Comparison of ENCODE assay signal across 8 cellular contexts in the genomic region with DNA sequence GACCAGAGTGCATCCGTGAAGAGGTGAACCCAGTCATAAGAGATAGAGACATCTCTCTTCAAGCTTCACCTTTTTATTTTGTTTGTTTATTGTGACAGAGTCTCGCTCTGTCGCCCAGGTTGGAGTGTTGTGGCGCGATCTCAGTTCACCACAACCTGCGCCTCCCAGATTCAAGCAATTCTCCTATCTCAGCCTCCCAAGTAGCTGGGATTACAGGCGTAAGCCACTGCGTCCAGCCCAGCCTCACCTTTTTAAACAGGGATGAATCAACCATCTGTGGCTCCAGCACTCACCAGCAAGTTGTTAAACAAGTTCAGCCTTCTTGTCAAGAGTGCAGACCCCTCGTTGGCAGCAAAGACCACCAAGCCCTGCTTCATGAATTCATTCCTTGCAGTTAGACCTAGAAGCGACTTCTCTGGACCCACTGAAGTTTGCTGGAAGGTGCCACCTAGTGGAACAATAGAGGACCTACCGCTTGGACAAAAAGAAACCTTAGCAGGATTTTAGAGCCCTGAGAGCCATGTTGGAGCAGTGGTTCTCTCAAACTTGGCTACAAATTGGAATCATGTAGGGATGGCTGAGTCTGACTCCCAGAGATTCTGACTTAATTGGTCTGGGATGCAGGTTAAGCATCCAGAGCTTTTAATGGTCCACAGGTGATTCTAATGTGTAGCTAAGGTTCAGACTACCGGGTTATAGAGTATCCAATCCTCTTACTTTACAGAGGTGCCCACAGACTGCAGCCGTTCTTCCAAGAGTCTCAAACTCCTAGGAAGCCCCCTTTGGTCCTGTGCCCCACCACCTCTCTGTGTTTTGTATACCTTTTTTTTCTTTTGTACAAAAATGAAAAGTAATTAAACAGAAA. TPM values are rescaled to one million over a fixed set of nuclear protein-coding genes. Genes with fewer than 3 reads are reported as not detected.
DNase-seq lines count a peak whose midpoint lies in the region; ATAC-seq and TF ChIP-seq lines count a peak whose summit lies in the region.

No MANE protein-coding gene starts in this region.

- no peak for TF ChIP-seq POLR2A in IMR-90 (IDR thresholded peaks at IDR 0.05; ENCODE audit: low read depth, low read length)

- H2AFZ ChIP-seq in IMR-90 (replicated peaks; ENCODE audit: low read length, poor library complexity), result no peak overlapping the region
- no peak overlapping the region for H2AFZ ChIP-seq in PC-9

- H3K9me1 ChIP-seq in IMR-90 (ENCODE audit: insufficient read depth, low read length), result no peaks in the 10 kb centered on the region

- peaks cover 11% of the 10 kb centered on the region for H3F3A ChIP-seq in PC-9 (ENCODE audit: insufficient read depth, low read depth)

- BruUV-seq in IMR-90 (replicated peaks; lab: Mats Ljungman, UMichigan) (no TSS peak), PC-9 (replicated peaks; lab: Mats Ljungman, UMichigan) (no TSS peak)

- no peak overlapping the region for H2BK15ac ChIP-seq in IMR-90 (ENCODE audit: low read depth, low read length)

- peak; percentile 44 for DNase-seq in 8988T
- DNase-seq in EL, result peak; percentile 62
- DNase-seq in IMR-90, result peak; percentile 67
- peak in 1 of 2 experiments; percentile 51 for DNase-seq in PC-9
- peak; percentile 72 for DNase-seq in iris pigment epithelial cell (ENCODE audit: low read depth)
- DNase-seq in stimulated activated naive CD8-positive, alpha-beta T cell treated with anti-CD3 and anti-CD28 coated beads, Interleukin-15, amount 100 ng/mL, for 72 hours, result peak; percentile 30 to 43

- intact Hi-C loops in IMR-90 (cut with micrococcal nuclease) (loop anchor here (1.0 to 2.0 kb wide), 3 partner anchors 108 to 1647 kb away; no protein-coding TSS in a partner anchor), PC-9 (cut with micrococcal nuclease; ENCODE audit: unreplicated experiment) (loop anchor here (1.0 to 5.0 kb wide), 3 partner anchors 88 to 205 kb away; no protein-coding TSS in a partner anchor)

- H3K18ac ChIP-seq in IMR-90 (ENCODE audit: low read depth, low read length), result no peak overlapping the region

- no peak overlapping the region for H3K14ac ChIP-seq in IMR-90 (replicated peaks; ENCODE audit: low read depth, low read length)

- H2BK120ac ChIP-seq in IMR-90 (ENCODE audit: low read depth, low read length), result no peak overlapping the region

- TF ChIP-seq CTCF in IMR-90 (conservative IDR thresholded peaks at IDR 0.05; ENCODE audit: low read depth, low read length) (peak; percentile 79), PC-9 (conservative IDR thresholded peaks at IDR 0.05) (peak; percentile 89), brain (conservative IDR thresholded peaks at IDR 0.05) (peak; percentile 77 to 79)

- no peaks in the 10 kb centered on the region; a peak in 1 of 4 replicates for H3K79me1 ChIP-seq in IMR-90 (ENCODE audit: low read depth in 1 of 2, low read length in 2 of 2)

- in situ Hi-C loops in IMR-90 (cut with MboI; ENCODE audit: low sequenced_read_pairs), result no loop called here

- H3K23ac ChIP-seq in IMR-90 (ENCODE audit: low read depth, low read length), result no peak overlapping the region

- H3K4ac ChIP-seq in IMR-90 (ENCODE audit: low read depth, low read length), result no peak overlapping the region

- dilution Hi-C loops in IMR-90 (cut with HindIII; ENCODE audit: low sequenced_read_pairs, unreplicated experiment), result no loop called here

- peak overlapping the region in 3 of 5 experiments; percentile 42 to 79 (median 75) for H3K27ac Mint-ChIP-seq in brain
- no peak overlapping the region for H3K27ac Mint-ChIP-seq in stimulated activated naive CD8-positive, alpha-beta T cell treated with anti-CD3 and anti-CD28 coated beads, Interleukin-15, amount 100 ng/mL, for 72 hours

- H4K20me1 ChIP-seq in IMR-90 (ENCODE audit: insufficient read depth, low read length) (no peaks in the 10 kb centered on the region), PC-9 (ENCODE audit: insufficient read depth) (no peaks in the 10 kb centered on the region)

- CTCF ChIA-PET in IMR-90 (lab: Yijun Ruan, JAX), result interaction anchor here (0.6 to 3.1 kb wide), 4 partner anchors 10 to 225 kb away, joined by 3 to 17 read pairs (median 8); a partner anchor contains a TSS
- CTCF ChIA-PET in PC-9 (lab: Charles Lee), result interaction anchor here (1.0 to 1.5 kb wide), 3 partner anchors 8 to 108 kb away, joined by 3 to 7 read pairs (median 4); no protein-coding TSS in a partner anchor

- no peak overlapping the region for H2BK20ac ChIP-seq in IMR-90 (ENCODE audit: low read depth, low read length)

- H4K8ac ChIP-seq in IMR-90 (ENCODE audit: low read depth in 2 of 2, low read length in 2 of 2), result no peak overlapping the region

- no peak overlapping the region for H4K5ac ChIP-seq in IMR-90 (ENCODE audit: low read depth, low read length)

- POLR2A ChIA-PET in IMR-90 (lab: Charles Lee; ENCODE audit: unreplicated experiment) (no interaction called here), PC-9 (lab: Charles Lee; ENCODE audit: unreplicated experiment) (no interaction called here)

- H3K9me2 ChIP-seq in PC-9 (ENCODE audit: insufficient read depth), result no peaks in the 10 kb centered on the region

- H2AK9ac ChIP-seq in IMR-90 (replicated peaks; ENCODE audit: low read depth, low read length, poor library complexity), result no peak overlapping the region

- no peaks in the 10 kb centered on the region for H3K9me3 Mint-ChIP-seq in brain
- H3K9me3 Mint-ChIP-seq in stimulated activated naive CD8-positive, alpha-beta T cell treated with anti-CD3 and anti-CD28 coated beads, Interleukin-15, amount 100 ng/mL, for 72 hours, result no peaks in the 10 kb centered on the region

- no peaks in the 10 kb centered on the region for H3K79me2 ChIP-seq in PC-9 (ENCODE audit: low read depth)

- H3K4me1 ChIP-seq in IMR-90 (ENCODE audit: control insufficient read depth, insufficient read depth, low read length) (no peaks in the 10 kb centered on the region), PC-9 (replicated peaks; ENCODE audit: insufficient read depth) (peaks cover 22% of the 10 kb centered on the region)

- H3K36me3 ChIP-seq in IMR-90 (ENCODE audit: control insufficient read depth, insufficient read depth, low read length), result no peaks in the 10 kb centered on the region
- no peaks in the 10 kb centered on the region for H3K36me3 ChIP-seq in PC-9 (ENCODE audit: low read depth)

- no peak overlapping the region for H3K4me3 ChIP-seq in IMR-90 (ENCODE audit: insufficient read depth, low read depth, low read length)
- no peak overlapping the region for H3K4me3 ChIP-seq in PC-9

- H3K27ac ChIP-seq in IMR-90 (ENCODE audit: insufficient read depth, low read length), result no peak overlapping the region
- no peak overlapping the region for H3K27ac ChIP-seq in PC-9

- peaks cover 23% of the 10 kb centered on the region for H3K27me3 ChIP-seq in IMR-90 (ENCODE audit: control insufficient read depth, insufficient read depth, low read length)
- H3K27me3 ChIP-seq in PC-9 (ENCODE audit: insufficient read depth, low read depth), result no peaks in the 10 kb centered on the region

- H3K9me3 ChIP-seq in IMR-90 (ENCODE audit: control insufficient read depth, insufficient read depth, low read length) (no peaks in the 10 kb centered on the region), PC-9 (ENCODE audit: insufficient read depth, low read depth) (no peaks in the 10 kb centered on the region)

- no peak overlapping the region for H2AK5ac ChIP-seq in IMR-90 (ENCODE audit: low read depth, low read length)

- H4K91ac ChIP-seq in IMR-90 (ENCODE audit: insufficient read depth, low read depth, low read length), result no peak overlapping the region

- H3K4me3 Mint-ChIP-seq in brain, result no peak overlapping the region
- no peak overlapping the region for H3K4me3 Mint-ChIP-seq in stimulated activated naive CD8-positive, alpha-beta T cell treated with anti-CD3 and anti-CD28 coated beads, Interleukin-15, amount 100 ng/mL, for 72 hours

- peak; percentile 64 for TF ChIP-seq RAD21 in IMR-90 (IDR thresholded peaks at IDR 0.05; ENCODE audit: low read length)

- WGBS in IMR-90 (ENCODE audit: extremely low coverage in 2 of 2, insufficient read length in 1 of 2), 2 experiments, result 34% methylated on average over 4 of the region's 13 CpGs; no CpG with 5 or more reads in 1 of the 2 experiments

- no peak overlapping the region for H3K56ac ChIP-seq in IMR-90 (ENCODE audit: extremely low read depth, insufficient read depth, low read length)

- H3K4me1 Mint-ChIP-seq in brain, result peaks cover 18% of the 10 kb centered on the region
- H3K4me1 Mint-ChIP-seq in stimulated activated naive CD8-positive, alpha-beta T cell treated with anti-CD3 and anti-CD28 coated beads, Interleukin-15, amount 100 ng/mL, for 72 hours, result peaks cover 5% of the 10 kb centered on the region

- H3K4me2 ChIP-seq in IMR-90 (ENCODE audit: low read depth, low read length) (no peak overlapping the region), PC-9 (no peak overlapping the region)

- no peaks in the 10 kb centered on the region for H3K36me3 Mint-ChIP-seq in brain

- no peak overlapping the region for H3K9ac ChIP-seq in IMR-90 (ENCODE audit: low read depth, low read length)

- H3K27me3 Mint-ChIP-seq in brain, result peaks cover 27% of the 10 kb centered on the region
- H3K27me3 Mint-ChIP-seq in stimulated activated naive CD8-positive, alpha-beta T cell treated with anti-CD3 and anti-CD28 coated beads, Interleukin-15, amount 100 ng/mL, for 72 hours, result peaks cover 21% of the 10 kb centered on the region

- ATAC-seq in GM21723 (IDR thresholded peaks at IDR 0.05; ENCODE audit: unreplicated experiment) (peak; percentile 93), IMR-90 (ENCODE audit: low read depth) (peak; percentile 97)
- peak; percentile 89 for ATAC-seq in stimulated activated naive CD8-positive, alpha-beta T cell treated with anti-CD3 and anti-CD28 coated beads, Interleukin-15, amount 100 ng/mL, for 72 hours

- H2BK5ac ChIP-seq in IMR-90 (ENCODE audit: low read depth, low read length, poor library complexity, severe bottlenecking), result no peak overlapping the region

TF ChIP-seq in IMR-90, 13 proteins besides CTCF, POLR2A, EP300 and RAD21:
- TF ChIP-seq SMC3 (IDR thresholded peaks at IDR 0.05; ENCODE audit: low read depth, low read length) (peak; percentile 82), FOS (IDR thresholded peaks at IDR 0.05; ENCODE audit: low read depth, low read length) (no peak), CEBPB (IDR thresholded peaks at IDR 0.05; ENCODE audit: low read depth, low read length) (no peak), MXI1 (IDR thresholded peaks at IDR 0.05; ENCODE audit: borderline replicate concordance, low read depth, low read length) (no peak), NFE2L2 (IDR thresholded peaks at IDR 0.05; ENCODE audit: low read depth, low read length) (no peak), RFX5 (IDR thresholded peaks at IDR 0.05; ENCODE audit: low read depth, low read length) (no peak)

RNA-seq across cellular contexts. Expression of a gene that starts 10.5 kb away (rescaled TPM):
- total RNA-seq in IMR-90 (2012; rRNA removed) (43.9 and 46.2 TPM in 2 replicates), PC-9 (2021) (74.0 and 101 TPM in 2 replicates)
- polyA plus RNA-seq in IMR-90 (2012; rRNA removed) (66.8 and 67.0 TPM in 2 replicates), brain (ENCODE audit: insufficient read depth, low read depth, low replicate concordance) (5.0 TPM)
- 21.9 and 22.7 TPM in 2 replicates for polyA plus RNA-seq in IMR-90 (2012; cell fraction: cytosol; rRNA removed)
- polyA plus RNA-seq in IMR-90 (2012; cell fraction: nucleus; rRNA removed; ENCODE audit: low replicate concordance), result 30.8 and 46.0 TPM in 2 replicates

Comparison
In these comparisons a context has a peak if more than half of its experiments do, and no peak if none do; other contexts are left out.
1. H3K27ac Mint-ChIP-seq: peak in brain (3 of 5); none in stimulated activated naive CD8-positive, alpha-beta T cell treated with anti-CD3 and anti-CD28 coated beads, Interleukin-15, amount 100 ng/mL, for 72 hours (0 of 2).
2. Peak in every context shown above with its lines, with median percentiles within 50 percentile points of each other: ATAC-seq and CTCF ChIP-seq.